In the genomic region with DNA sequence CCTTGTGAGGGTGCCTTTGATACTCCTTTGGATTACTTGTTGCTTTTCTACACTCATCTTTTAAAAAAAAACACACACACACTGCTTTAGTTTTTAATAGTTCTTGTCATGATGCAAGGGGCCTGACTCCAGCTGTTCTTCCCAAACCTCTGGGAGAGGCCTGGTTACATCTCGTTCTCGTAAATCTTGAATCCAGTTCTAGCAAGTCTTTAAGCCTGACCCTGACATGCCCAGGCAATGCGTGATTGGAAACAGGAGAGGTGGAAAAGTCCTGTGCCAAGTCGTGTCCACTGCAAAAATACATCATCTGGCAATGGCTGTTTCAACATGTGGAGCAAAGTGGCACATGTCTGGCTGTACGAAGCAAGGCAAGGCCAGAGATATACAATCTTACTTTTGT, we compare ENCODE assay signal across 15 cellular contexts.
A peak's percentile ranks its signal among the peaks of the same experiment; 100 is the strongest.
DNase-seq lines count a peak whose midpoint lies in the region; ATAC-seq and TF ChIP-seq lines count a peak whose summit lies in the region.
"Had no signal": no experiment of that assay in that cellular context is flagged by ENCODE, and none has a peak within 500 bp of the region (broad histone marks: within the 10 kb centered on the region; RNA-seq: fewer than 3 reads in every experiment).

No MANE protein-coding gene starts in this region.

- H3K4me3 Mint-ChIP-seq in MCF 10A (ENCODE audit: unreplicated experiment): no peak overlapping the region

- intact Hi-C loops in MCF 10A (cut with micrococcal nuclease): no loop called here
- intact Hi-C loops in heart right ventricle (cut with DNase I): no loop called here

- peaks cover 22% of the 10 kb centered on the region for H3K4me1 Mint-ChIP-seq in MCF 10A (ENCODE audit: insufficient read depth, unreplicated experiment)

- H3K9ac ChIP-seq in rectal smooth muscle tissue (ENCODE audit: low read length): no peak overlapping the region

- ATAC-seq in heart right ventricle (peak in 7 of 8 donors; percentile 24 to 89 (median 68)), HG03342 (IDR thresholded peaks at IDR 0.05; ENCODE audit: unreplicated experiment) (no peak), HG03457 (IDR thresholded peaks at IDR 0.05; ENCODE audit: unreplicated experiment) (no peak)

- no peaks in the 10 kb centered on the region for H3K36me3 ChIP-seq in heart right ventricle
- H3K36me3 ChIP-seq in rectal smooth muscle tissue (ENCODE audit: control insufficient read depth, insufficient read depth, low read length): no peaks in the 10 kb centered on the region
- H3K36me3 ChIP-seq: cardiac muscle cell, SJCRH30, WERI-Rb-1 had no signal

- H3K27me3 Mint-ChIP-seq in MCF 10A (ENCODE audit: insufficient read depth, unreplicated experiment): no peaks in the 10 kb centered on the region

- peaks cover 0 to 3% (median 0%) of the 10 kb centered on the region in 11 donors for H3K9me3 ChIP-seq in heart right ventricle
- H3K9me3 ChIP-seq: SJCRH30 had no signal

- no peak overlapping the region for H3K4me3 ChIP-seq in heart right ventricle
- H3K4me3 ChIP-seq in rectal smooth muscle tissue (ENCODE audit: low read length): no peak overlapping the region
- H3K4me3 ChIP-seq: cardiac muscle cell, SJCRH30 had no signal

- peaks cover under 1% of the 10 kb centered on the region for H3K36me3 Mint-ChIP-seq in MCF 10A (ENCODE audit: insufficient read depth, unreplicated experiment)

- no peaks in the 10 kb centered on the region for H3K4me1 ChIP-seq in heart right ventricle
- peaks cover 9% of the 10 kb centered on the region for H3K4me1 ChIP-seq in rectal smooth muscle tissue (ENCODE audit: control insufficient read depth, insufficient read depth, low read length)
- H3K4me1 ChIP-seq: SJCRH30 had no signal

- TSS peak; percentile 80 for BruUV-seq in MCF 10A (replicated peaks; lab: Mats Ljungman, UMichigan)

- no peaks in the 10 kb centered on the region for H3K27me3 ChIP-seq in heart right ventricle
- H3K27me3 ChIP-seq in rectal smooth muscle tissue (ENCODE audit: control insufficient read depth, insufficient read depth, low read length): no peaks in the 10 kb centered on the region
- H3K27me3 ChIP-seq: SJCRH30 had no signal

- POLR2A ChIA-PET in MCF 10A (lab: Yijun Ruan, JAX): interaction anchor here (0.7 to 2.2 kb wide), 14 partner anchors 8 to 802 kb away, joined by 3 to 25 read pairs (median 4); no protein-coding TSS in a partner anchor

- peak overlapping the region in 9 of 10 donors; percentile 1 to 66 (median 50) for H3K27ac ChIP-seq in heart right ventricle
- peak overlapping the region; percentile 16 for H3K27ac ChIP-seq in rectal smooth muscle tissue (ENCODE audit: low read depth, low read length)
- H3K27ac ChIP-seq in caudate nucleus (ENCODE audit: low read depth, low read length): no peak overlapping the region
- H3K27ac ChIP-seq: cardiac muscle cell, SJCRH30, WERI-Rb-1 had no signal

- peak overlapping the region; percentile 91 for H3K27ac Mint-ChIP-seq in MCF 10A (ENCODE audit: low read depth, unreplicated experiment)

- peaks cover 13% of the 10 kb centered on the region for H3K9me3 Mint-ChIP-seq in MCF 10A (ENCODE audit: unreplicated experiment)

- CTCF ChIA-PET in MCF 10A (lab: Yijun Ruan, JAX): interaction anchor here (2.1 kb wide), 1 partner anchor 29 kb away, joined by 13 read pairs; no protein-coding TSS in a partner anchor

- peak; percentile 71 for DNase-seq in AG09319 (ENCODE audit: extremely low read depth, low read depth)
- peak; percentile 93 for DNase-seq in MCF 10A (ENCODE audit: unreplicated experiment)
- peak in 1 of 2 donors; percentile 5 for DNase-seq in heart right ventricle
- DNase-seq in DMS153 treated with DMSO at 0.1 percent for 48 hours (lab: John Stamatoyannopoulos, UW; ENCODE audit: unreplicated experiment): no peak
- no peak for DNase-seq in caudate nucleus (lab: John Stamatoyannopoulos, UW)
- DNase-seq: activated T-cell treated with anti-CD3 and anti-CD28 coated beads, Interleukin-2, amount 50 U/mL, for 48 hours; GF-D8; NCI-H510A; stimulated activated CD8-positive, alpha-beta memory T cell treated with anti-CD3 and anti-CD28 coated beads, Interleukin-4, amount 100 ng/mL, for 48 hours; WERI-Rb-1 had no signal

- TF ChIP-seq CTCF in AG09319 (IDR thresholded peaks at IDR 0.05; ENCODE audit: low read depth, low read length): no peak
- TF ChIP-seq CTCF in MCF 10A (IDR thresholded peaks at IDR 0.05; ENCODE audit: unreplicated experiment): no peak
- TF ChIP-seq CTCF in heart right ventricle (IDR thresholded peaks at IDR 0.05): no peak

- WGBS in heart right ventricle, 2 donors: 61 to 71% methylated on average over 5 of the region's 5 CpGs

Comparison
In these comparisons a context has a peak if more than half of its experiments do, and no peak if none do; other contexts are left out.
1. DNase-seq: peak in AG09319 (single experiment) and MCF 10A (single experiment); none in DMS153 treated with DMSO at 0.1 percent for 48 hours (single experiment) and caudate nucleus (0 of 61).
2. ATAC-seq: peak in heart right ventricle (7 of 8); none in HG03342 (single experiment) and HG03457 (single experiment).